In the genomic region with DNA sequence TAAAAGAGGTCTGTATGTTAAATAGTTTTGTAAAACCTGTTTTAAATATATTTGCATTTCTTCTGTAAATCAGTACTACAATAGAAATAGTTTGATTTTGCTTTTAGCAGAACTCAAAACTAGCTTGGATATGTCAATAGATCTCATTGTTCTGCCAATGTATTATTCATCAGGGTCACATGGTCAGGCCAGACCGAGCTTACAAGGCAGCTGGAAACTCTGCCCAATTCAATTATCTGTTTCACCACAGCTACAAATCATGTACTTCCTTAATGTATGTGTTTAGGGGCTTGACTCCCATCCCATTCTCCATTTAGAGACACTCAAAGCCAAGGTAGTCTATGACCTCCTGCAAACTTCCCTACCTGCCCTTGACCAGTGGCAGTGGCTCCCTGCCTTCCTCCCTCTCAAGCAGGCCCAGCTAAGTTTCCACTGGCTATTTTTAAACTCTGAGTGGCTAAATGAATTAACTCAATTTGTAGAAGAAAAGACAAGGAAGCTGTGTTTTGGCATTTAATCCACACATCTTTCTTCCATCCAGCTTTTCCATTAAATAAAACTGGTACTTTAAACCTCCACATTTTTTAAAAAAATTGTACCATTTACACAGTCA, we compare ENCODE assay signal across 9 cellular contexts. TPM values are rescaled to one million over a fixed set of nuclear protein-coding genes. Genes with fewer than 3 reads are reported as not detected.
DNase-seq lines count a peak whose midpoint lies in the region; ATAC-seq and TF ChIP-seq lines count a peak whose summit lies in the region.
"Had no signal": no experiment of that assay in that cellular context is flagged by ENCODE, and none has a peak within 500 bp of the region (broad histone marks: within the 10 kb centered on the region; RNA-seq: fewer than 3 reads in every experiment).

No MANE protein-coding gene starts in this region.

- H3K27ac Mint-ChIP-seq in stimulated activated memory B cell treated with anti-CD40 and anti-IgM and Interleukin-4, amounts not matched to agents 10 μg/mL and 1 μg/mL and 100 μg/mL, for 72 hours = no peak overlapping the region
- H3K27ac Mint-ChIP-seq: activated naive CD4-positive, alpha-beta T cell treated with anti-CD3 and anti-CD28 coated beads, Interleukin-2, amount 50 U/mL, for 24 hours had no signal

- ATAC-seq in left lung (peak; percentile 51), GM21529 (IDR thresholded peaks at IDR 0.05; ENCODE audit: unreplicated experiment) (no peak)
- ATAC-seq in stimulated activated memory B cell treated with anti-CD40 and anti-IgM and Interleukin-4, amounts not matched to agents 10 μg/mL and 1 μg/mL and 100 μg/mL, for 72 hours = no peak

- H3K4me1 Mint-ChIP-seq in stimulated activated memory B cell treated with anti-CD40 and anti-IgM and Interleukin-4, amounts not matched to agents 10 μg/mL and 1 μg/mL and 100 μg/mL, for 72 hours = no peaks in the 10 kb centered on the region
- H3K4me1 Mint-ChIP-seq: activated naive CD4-positive, alpha-beta T cell treated with anti-CD3 and anti-CD28 coated beads, Interleukin-2, amount 50 U/mL, for 24 hours had no signal

- peaks cover 32% of the 10 kb centered on the region for H3K27me3 Mint-ChIP-seq in stimulated activated memory B cell treated with anti-CD40 and anti-IgM and Interleukin-4, amounts not matched to agents 10 μg/mL and 1 μg/mL and 100 μg/mL, for 72 hours

- intact Hi-C loops in left lung (cut with DNase I) (no loop called here), tibial artery (cut with DNase I; ENCODE audit: low total_unique reads) (no loop called here)

- H3K4me1 ChIP-seq in left lung = no peaks in the 10 kb centered on the region
- peaks cover 0 to 8% (median 0%) of the 10 kb centered on the region in 4 donors for H3K4me1 ChIP-seq in tibial artery

- H3K36me3 Mint-ChIP-seq in stimulated activated memory B cell treated with anti-CD40 and anti-IgM and Interleukin-4, amounts not matched to agents 10 μg/mL and 1 μg/mL and 100 μg/mL, for 72 hours = no peaks in the 10 kb centered on the region
- H3K36me3 Mint-ChIP-seq: activated naive CD4-positive, alpha-beta T cell treated with anti-CD3 and anti-CD28 coated beads, Interleukin-2, amount 50 U/mL, for 24 hours had no signal

- H3K27ac ChIP-seq in left lung = peak overlapping the region; percentile 2 to 35
- peak overlapping the region; percentile 11 to 47 for H3K27ac ChIP-seq in tibial artery

- no peak for TF ChIP-seq CTCF in left lung (IDR thresholded peaks at IDR 0.05)
- TF ChIP-seq CTCF in tibial artery (IDR thresholded peaks at IDR 0.05) = no peak

- H3K27me3 ChIP-seq in left lung (no peaks in the 10 kb centered on the region), tibial artery (no peaks in the 10 kb centered on the region)
- H3K27me3 ChIP-seq: thyroid gland had no signal

- DNase-seq in NOMO-1 treated with dmso at 0.1 percent for 144 hours (lab: John Stamatoyannopoulos, UW; ENCODE audit: unreplicated experiment) = peak; percentile 59
- DNase-seq in dermis blood vessel endothelial cell = peak; percentile 22
- DNase-seq in left lung = no peak
- peak in 1 of 2 donors; percentile 45 for DNase-seq in tibial artery
- DNase-seq in NCI-H82 treated with DMSO at 0.1 percent for 48 hours (lab: John Stamatoyannopoulos, UW; ENCODE audit: unreplicated experiment) = no peak
- DNase-seq: thyroid gland had no signal

- H3K36me3 ChIP-seq in left lung (no peaks in the 10 kb centered on the region), tibial artery (no peaks in the 10 kb centered on the region)
- H3K36me3 ChIP-seq: thyroid gland had no signal

- H3K9me3 Mint-ChIP-seq in stimulated activated memory B cell treated with anti-CD40 and anti-IgM and Interleukin-4, amounts not matched to agents 10 μg/mL and 1 μg/mL and 100 μg/mL, for 72 hours = peaks cover 3% of the 10 kb centered on the region

- H3K4me3 ChIP-seq in left lung (no peak overlapping the region), tibial artery (no peak overlapping the region)
- H3K4me3 ChIP-seq: thyroid gland had no signal

- H3K9me3 ChIP-seq in left lung = no peaks in the 10 kb centered on the region
- H3K9me3 ChIP-seq in tibial artery = peaks cover 0 to 7% (median 0%) of the 10 kb centered on the region in 3 donors
- H3K9me3 ChIP-seq: thyroid gland had no signal

- no peak overlapping the region for H3K4me3 Mint-ChIP-seq in stimulated activated memory B cell treated with anti-CD40 and anti-IgM and Interleukin-4, amounts not matched to agents 10 μg/mL and 1 μg/mL and 100 μg/mL, for 72 hours
- H3K4me3 Mint-ChIP-seq: activated naive CD4-positive, alpha-beta T cell treated with anti-CD3 and anti-CD28 coated beads, Interleukin-2, amount 50 U/mL, for 24 hours had no signal

RNA-seq across cellular contexts. Expression of a gene that starts 46.4 kb away (rescaled TPM):
- total RNA-seq in dermis blood vessel endothelial cell (73.3 and 79.4 TPM in 2 replicates), left lung (100 to 1,000 TPM; 605 to 636 TPM)

Comparison
In these comparisons a context has a peak if more than half of its experiments do, and no peak if none do; other contexts are left out.
1. DNase-seq: peak in NOMO-1 treated with dmso at 0.1 percent for 144 hours (single experiment) and dermis blood vessel endothelial cell (single experiment); none in left lung (0 of 2) and NCI-H82 treated with DMSO at 0.1 percent for 48 hours (single experiment).